8 cellular contexts compared by ENCODE assay signal in the genomic region with DNA sequence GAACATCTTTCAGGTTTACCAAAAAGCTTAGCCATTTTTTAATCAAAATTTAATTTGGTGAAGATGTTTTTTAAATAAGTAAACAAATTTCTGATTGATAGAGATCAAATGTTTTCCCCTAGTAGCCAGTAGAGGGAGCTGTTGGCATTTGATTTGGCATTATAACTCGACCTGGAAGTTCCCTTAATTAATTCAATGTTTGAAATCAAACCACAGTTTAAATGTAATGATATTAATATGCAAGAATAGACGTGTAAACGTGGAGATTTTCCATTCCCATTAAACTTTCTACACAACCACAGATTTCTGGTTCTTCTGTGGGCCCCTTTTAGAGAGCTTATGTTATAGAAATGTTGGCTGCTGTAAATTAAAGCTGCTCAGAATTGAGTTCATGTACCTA.
DNase-seq lines count a peak whose midpoint lies in the region; ATAC-seq, FAIRE-seq and TF ChIP-seq lines count a peak whose summit lies in the region.

No MANE protein-coding gene starts in this region.

- no peaks in the 10 kb centered on the region for H4K20me1 ChIP-seq in GM12878 (ENCODE audit: control insufficient read depth, insufficient read depth)

- WGBS in A549 (ENCODE audit: missing lambda C conversion rate), result 0% methylated on average over 3 of the region's 3 CpGs
- 1% methylated on average over 3 of the region's 3 CpGs for WGBS in GM12878 (ENCODE audit: insufficient coverage, insufficient replicate concordance, low lambda C conversion rate, missing lambda C conversion rate)

- DNase-seq in A549 (ENCODE audit: low read depth in 1 of 2, low spot score in 1 of 2) (peak; percentile 6 to 48), NCI-H2171 treated with DMSO at 0.1 percent for 48 hours (lab: John Stamatoyannopoulos, UW) (peak; percentile 62), GM12878 (ENCODE audit: low read depth, low spot score) (no peak), inferior parietal cortex (ENCODE audit: extremely low spot score) (peak; percentile 82), type B pancreatic cell (ENCODE audit: extremely low spot score, unreplicated experiment) (no peak)
- no peak for DNase-seq in activated CD4-positive, CD25-positive, alpha-beta regulatory T cell (lab: John Stamatoyannopoulos, UW)

- H3K27ac ChIP-seq in A549, result no peak overlapping the region
- no peak overlapping the region for H3K27ac ChIP-seq in GM12878 (ENCODE audit: control insufficient read depth, insufficient read depth)

- peak; percentile 73 for TF ChIP-seq CTCF in A549 (IDR thresholded peaks at IDR 0.05)
- TF ChIP-seq CTCF in GM12873 (IDR thresholded peaks at IDR 0.05; ENCODE audit: insufficient read depth, low read depth, low read length, missing control alignments), result peak; percentile 55
- TF ChIP-seq CTCF in GM12878 (IDR thresholded peaks at IDR 0.05 in 2 of 3, conservative IDR thresholded peaks at IDR 0.05 in 1 of 3; ENCODE audit: control insufficient read depth in 2 of 3, extremely low read depth in 1 of 3, insufficient read depth in 1 of 3, low read depth in 3 of 3, low read length in 3 of 3), result peak; percentile 49 to 71 (median 50); a peak in 5 of 6 replicates
- TF ChIP-seq CTCF in type B pancreatic cell (conservative IDR thresholded peaks at IDR 0.05), result peak; percentile 93

- H3K4me1 Mint-ChIP-seq in type B pancreatic cell (ENCODE audit: unreplicated experiment), result peaks cover 20% of the 10 kb centered on the region

- H3K9me3 ChIP-seq in A549, result 0 out of 3 replicates have a peak, but pooled peaks cover 3% of the 10 kb centered on the region
- no peaks in the 10 kb centered on the region for H3K9me3 ChIP-seq in GM12878 (replicated peaks; ENCODE audit: control insufficient read depth, insufficient read depth, low read length)

- H3K79me2 ChIP-seq in GM12878 (ENCODE audit: control insufficient read depth, insufficient read depth, low read length), result no peaks in the 10 kb centered on the region

- TF ChIP-seq POLR2A in A549 (IDR thresholded peaks at IDR 0.05; ENCODE audit: low read length) (no peak), GM12878 (IDR thresholded peaks at IDR 0.05; ENCODE audit: low read depth, low read length) (no peak)

- H3K27me3 Mint-ChIP-seq in type B pancreatic cell, result no peaks in the 10 kb centered on the region

- no peak overlapping the region for H3K4me3 Mint-ChIP-seq in type B pancreatic cell

- RAD21 ChIA-PET in GM12878 (lab: Charles Lee; ENCODE audit: unreplicated experiment), result interaction anchor here (0.7 to 2.7 kb wide), 6 partner anchors 23 to 1006 kb away, joined by 3 to 27 read pairs (median 4); no protein-coding TSS in a partner anchor

- H3K27me3 ChIP-seq in GM12878 (replicated peaks in 1 of 2; ENCODE audit: control insufficient read depth in 2 of 2, insufficient read depth in 2 of 2, low read length in 1 of 2), result no peaks in the 10 kb centered on the region; a peak in 1 of 4 replicates

- no peak overlapping the region for H2AFZ ChIP-seq in GM12878 (ENCODE audit: control insufficient read depth, low read depth, low read length)

- no TSS peak for BruUV-seq in GM12878 (replicated peaks; lab: Mats Ljungman, UMichigan)

- H3K4me1 ChIP-seq in A549, result no peaks in the 10 kb centered on the region
- no peaks in the 10 kb centered on the region for H3K4me1 ChIP-seq in GM12878 (ENCODE audit: control insufficient read depth, insufficient read depth, low read length)

- no peaks in the 10 kb centered on the region for H3K36me3 ChIP-seq in GM12878 (ENCODE audit: control insufficient read depth in 2 of 2, insufficient read depth in 2 of 2, low read length in 1 of 2)

- POLR2A ChIA-PET in A549 (lab: Yijun Ruan, JAX) (no interaction called here), GM12878 (lab: Charles Lee) (no interaction called here)

- intact Hi-C loops in GM12878 (cut with micrococcal nuclease; ENCODE audit: unreplicated experiment), result loop anchor here (1.0 to 5.0 kb wide), 3 partner anchors 926 to 1345 kb away; no protein-coding TSS in a partner anchor

- SMC1A ChIA-PET in GM12878 (lab: Charles Lee; ENCODE audit: uncharacterized antibody, unreplicated experiment), result interaction anchor here (0.8 to 4.5 kb wide), 14 partner anchors 11 to 1342 kb away, joined by 3 to 45 read pairs (median 4); no protein-coding TSS in a partner anchor

- no peak overlapping the region for H3K9ac ChIP-seq in GM12878 (ENCODE audit: control insufficient read depth, insufficient read depth, low read length)

- FAIRE-seq in A549 (lab: Jason Lieb, UNC) (peak; percentile 13), GM12878 (lab: Jason Lieb, UNC) (no peak)

- H3K4me2 ChIP-seq in A549 (no peak overlapping the region), GM12878 (ENCODE audit: control insufficient read depth, insufficient read depth) (no peak overlapping the region)

- H3K27ac Mint-ChIP-seq in type B pancreatic cell, result no peak overlapping the region

- H3K9me3 Mint-ChIP-seq in type B pancreatic cell, result no peaks in the 10 kb centered on the region

- H3K36me3 Mint-ChIP-seq in type B pancreatic cell, result no peaks in the 10 kb centered on the region

- H3K4me3 ChIP-seq in A549 (no peak overlapping the region), GM12878 (no peak overlapping the region)

- in situ Hi-C loops in GM12878 (cut with MboI), result no loop called here

- peak; percentile 65 to 82 for TF ChIP-seq RAD21 in A549 (conservative IDR thresholded peaks at IDR 0.05 in 1 of 2, IDR thresholded peaks at IDR 0.05 in 1 of 2)
- TF ChIP-seq RAD21 in GM12878 (IDR thresholded peaks at IDR 0.05; ENCODE audit: insufficient read depth, low read depth, low read length), result peak; percentile 76

- ATAC-seq in A549, result no peak
- 0 out of 3 replicates have a peak, but pooled peaks have one; percentile 35 for ATAC-seq in GM12878
- no peak for ATAC-seq in esophagus mucosa

- TF ChIP-seq EP300 in A549 (IDR thresholded peaks at IDR 0.05) (no peak), GM12878 (IDR thresholded peaks at IDR 0.05; ENCODE audit: borderline replicate concordance in 1 of 2, control insufficient read depth in 1 of 2, low read depth in 2 of 2, low read length in 2 of 2) (no peak)

- CTCF ChIA-PET in A549 (lab: Yijun Ruan, JAX) (interaction anchor here (0.6 to 5.0 kb wide), 28 partner anchors 9 to 1341 kb away, joined by 3 to 67 read pairs (median 4); no protein-coding TSS in a partner anchor), GM12878 (lab: Yijun Ruan, JAX) (interaction anchor here (0.6 to 5.1 kb wide), 35 partner anchors 9 to 1339 kb away, joined by 3 to 97 read pairs (median 5); no protein-coding TSS in a partner anchor)

TF ChIP-seq in A549, 52 proteins besides CTCF, POLR2A, EP300 and RAD21:
- no peak for TF ChIP-seq MAFK (IDR thresholded peaks at IDR 0.05; ENCODE audit: partially characterized antibody)
- TF ChIP-seq, protein P1, sequence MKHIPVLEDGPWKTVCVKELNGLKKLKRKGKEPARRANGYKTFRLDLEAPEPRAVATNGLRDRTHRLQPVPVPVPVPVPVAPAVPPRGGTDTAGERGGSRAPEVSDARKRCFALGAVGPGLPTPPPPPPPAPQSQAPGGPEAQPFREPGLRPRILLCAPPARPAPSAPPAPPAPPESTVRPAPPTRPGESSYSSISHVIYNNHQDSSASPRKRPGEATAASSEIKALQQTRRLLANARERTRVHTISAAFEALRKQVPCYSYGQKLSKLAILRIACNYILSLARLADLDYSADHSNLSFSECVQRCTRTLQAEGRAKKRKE (CRISPR knock-in tag; IDR thresholded peaks at IDR 0.05; ENCODE audit: low read depth), result no peak
- TF ChIP-seq HDAC2 (IDR thresholded peaks at IDR 0.05), result no peak
- peak; percentile 66 for TF ChIP-seq SMC3 (IDR thresholded peaks at IDR 0.05)
- TF ChIP-seq ZNF302 (CRISPR knock-in tag; IDR thresholded peaks at IDR 0.05), result no peak

TF ChIP-seq in GM12878, 131 proteins besides CTCF, POLR2A, EP300 and RAD21:
- TF ChIP-seq SMC3 (IDR thresholded peaks at IDR 0.05; ENCODE audit: borderline replicate concordance, low read length) (peak; percentile 62; the same call in 1 of the 2 replicates), SUPT20H (IDR thresholded peaks at IDR 0.05; ENCODE audit: borderline replicate concordance, control insufficient read depth, low read depth, low read length) (no peak)

Comparison
In these comparisons a context has a peak if more than half of its experiments do, and no peak if none do; other contexts are left out.
1. DNase-seq: peak in A549 (2 of 2), NCI-H2171 treated with DMSO at 0.1 percent for 48 hours (single experiment) and inferior parietal cortex (single experiment); none in GM12878 (single experiment), type B pancreatic cell (single experiment) and activated CD4-positive, CD25-positive, alpha-beta regulatory T cell (0 of 4).
2. Peak in every context shown above with its lines, with median percentiles within 50 percentile points of each other: CTCF ChIP-seq.